31 cellular contexts compared by ENCODE assay signal in genomic region chr13:94999871-95000270, GRCh38.
"Had no signal": no experiment of that assay in that cellular context is flagged by ENCODE, and none has a peak within 500 bp of the region (broad histone marks: within the 10 kb centered on the region; RNA-seq: fewer than 3 reads in every experiment).

No MANE protein-coding gene starts in this region.

- H3K4me3 ChIP-seq: adrenal gland, esophagus muscularis mucosa, gastrocnemius medialis, pancreas, psoas muscle, testis, transverse colon, uterus had no signal

- H3K9me3 ChIP-seq: adrenal gland, esophagus muscularis mucosa, gastrocnemius medialis, pancreas, psoas muscle, testis, transverse colon, uterus had no signal

- ATAC-seq: activated T-cell treated with anti-CD3 and anti-CD28 coated beads, Interleukin-2, amount 50 U/mL, for 72 hours; gastrocnemius medialis; left colon; naive thymus-derived CD4-positive, alpha-beta T cell; pancreas; psoas muscle; right cardiac atrium; stimulated activated naive CD8-positive, alpha-beta T cell treated with anti-CD3 and anti-CD28 coated beads, Interleukin-15, Interleukin-2, amounts not matched to agents 100 U/mL and 50 U/mL, for 24 hours had no signal

- FAIRE-seq: keratinocyte, pancreas had no signal

- H3K27ac ChIP-seq: adrenal gland, esophagus muscularis mucosa, gastrocnemius medialis, pancreas, psoas muscle, testis, transverse colon, uterus had no signal

- DNase-seq: activated CD4-positive, alpha-beta T cell treated with anti-CD3 and anti-CD28 coated beads for 4 hours; activated CD4-positive, alpha-beta T cell treated with anti-CD3 and anti-CD28 coated beads, Interleukin-2, amount 50 U/mL, for 4 hours; activated CD4-positive, CD25-positive, alpha-beta regulatory T cell; activated naive CD4-positive, alpha-beta T cell; activated T-cell treated with anti-CD3 and anti-CD28 coated beads for 4 hours; activated T-cell treated with anti-CD3 and anti-CD28 coated beads, Interleukin-2, amount 50 U/mL, for 72 hours; adrenal gland; aorta; caudate nucleus; cortex of kidney; gastrocnemius medialis; head of caudate nucleus; hippocampal formation; left colon; midbrain; naive thymus-derived CD4-positive, alpha-beta T cell; pancreas; psoas muscle; right cardiac atrium; stimulated activated CD4-positive, alpha-beta T cell treated with anti-CD3 and anti-CD28 coated beads, Interleukin-4, amount 100 ng/mL, for 1 hour; stimulated activated naive CD8-positive, alpha-beta T cell treated with anti-CD3 and anti-CD28 coated beads, Interleukin-15, Interleukin-2, amounts not matched to agents 100 U/mL and 50 U/mL, for 24 hours; T-helper 1 cell; testis; transverse colon; uterus had no signal

- H3K4me3 Mint-ChIP-seq: activated naive CD8-positive, alpha-beta T cell; activated T-cell treated with anti-CD3 and anti-CD28 coated beads, Interleukin-2, amount 50 U/mL, for 72 hours; brain; memory B cell; naive thymus-derived CD4-positive, alpha-beta T cell; T-helper 2 cell treated with Interferon-gamma antibody and Interleukin-4, amounts not matched to agents 5 μg/mL and 100 μg/mL, for 36 hours had no signal

- H3K27me3 ChIP-seq: gastrocnemius medialis, pancreas, testis, uterus had no signal

- H3K36me3 Mint-ChIP-seq: activated naive CD8-positive, alpha-beta T cell; brain; memory B cell; naive thymus-derived CD4-positive, alpha-beta T cell had no signal

- H3K4me1 Mint-ChIP-seq: memory B cell had no signal

- H3K27ac Mint-ChIP-seq: activated naive CD8-positive, alpha-beta T cell; activated T-cell treated with anti-CD3 and anti-CD28 coated beads, Interleukin-2, amount 50 U/mL, for 72 hours; brain; memory B cell; naive thymus-derived CD4-positive, alpha-beta T cell; T-helper 2 cell treated with Interferon-gamma antibody and Interleukin-4, amounts not matched to agents 5 μg/mL and 100 μg/mL, for 36 hours had no signal

- H3K4me1 ChIP-seq: gastrocnemius medialis, pancreas, testis had no signal

- H3K36me3 ChIP-seq: adrenal gland, esophagus muscularis mucosa, gastrocnemius medialis, pancreas, transverse colon, uterus had no signal

- H3K27me3 Mint-ChIP-seq: brain had no signal

- H3K9me3 Mint-ChIP-seq: activated T-cell treated with anti-CD3 and anti-CD28 coated beads, Interleukin-2, amount 50 U/mL, for 72 hours; brain; T-helper 2 cell treated with Interferon-gamma antibody and Interleukin-4, amounts not matched to agents 5 μg/mL and 100 μg/mL, for 36 hours had no signal
